ENCODE assay signal across 8 cellular contexts in the genomic region with DNA sequence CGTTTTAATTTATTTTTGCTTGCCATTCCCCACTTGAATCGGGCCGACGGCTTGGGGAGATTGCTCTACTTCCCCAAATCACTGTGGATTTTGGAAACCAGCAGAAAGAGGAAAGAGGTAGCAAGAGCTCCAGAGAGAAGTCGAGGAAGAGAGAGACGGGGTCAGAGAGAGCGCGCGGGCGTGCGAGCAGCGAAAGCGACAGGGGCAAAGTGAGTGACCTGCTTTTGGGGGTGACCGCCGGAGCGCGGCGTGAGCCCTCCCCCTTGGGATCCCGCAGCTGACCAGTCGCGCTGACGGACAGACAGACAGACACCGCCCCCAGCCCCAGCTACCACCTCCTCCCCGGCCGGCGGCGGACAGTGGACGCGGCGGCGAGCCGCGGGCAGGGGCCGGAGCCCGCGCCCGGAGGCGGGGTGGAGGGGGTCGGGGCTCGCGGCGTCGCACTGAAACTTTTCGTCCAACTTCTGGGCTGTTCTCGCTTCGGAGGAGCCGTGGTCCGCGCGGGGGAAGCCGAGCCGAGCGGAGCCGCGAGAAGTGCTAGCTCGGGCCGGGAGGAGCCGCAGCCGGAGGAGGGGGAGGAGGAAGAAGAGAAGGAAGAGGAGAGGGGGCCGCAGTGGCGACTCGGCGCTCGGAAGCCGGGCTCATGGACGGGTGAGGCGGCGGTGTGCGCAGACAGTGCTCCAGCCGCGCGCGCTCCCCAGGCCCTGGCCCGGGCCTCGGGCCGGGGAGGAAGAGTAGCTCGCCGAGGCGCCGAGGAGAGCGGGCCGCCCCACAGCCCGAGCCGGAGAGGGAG. TPM values are rescaled to one million over a fixed set of nuclear protein-coding genes. Genes with fewer than 3 reads are reported as not detected.
DNase-seq lines count a peak whose midpoint lies in the region; ATAC-seq lines count a peak whose summit lies in the region.

No MANE protein-coding gene starts in this region.

- peaks cover 56% of the 10 kb centered on the region for H3K79me2 ChIP-seq in ACC112 (ENCODE audit: control insufficient read depth, insufficient read depth, low read length, unreplicated experiment)

- H3K36me3 ChIP-seq in ACC112 (ENCODE audit: insufficient read depth, low read length) = peaks cover 10% of the 10 kb centered on the region; the same call in 1 of the 2 replicates

- peak overlapping the region; percentile 97 for H3K4me3 ChIP-seq in ACC112 (ENCODE audit: low read depth, low read length)

- DNase-seq in NCI-H510A treated with DMSO at 0.1 percent for 48 hours (lab: John Stamatoyannopoulos, UW) (peak; percentile 68), activated T-cell treated with anti-CD3 and anti-CD28 coated beads for 48 hours (ENCODE audit: low read depth) (peak; percentile 45), mucosa of gallbladder (ENCODE audit: low spot score) (peak; percentile 50)

- peaks cover 35% of the 10 kb centered on the region for H3K4me1 ChIP-seq in ACC112 (ENCODE audit: control insufficient read depth, insufficient read depth, low read length, unreplicated experiment)

- no peak overlapping the region for H2AFZ ChIP-seq in ACC112 (ENCODE audit: low read length, unreplicated experiment)

- H3K27ac ChIP-seq in ACC112 (ENCODE audit: low read depth, low read length) (peak overlapping the region; percentile 84), temporal lobe (ENCODE audit: low read depth, low read length) (peak overlapping the region; percentile 27)

- H3K27me3 ChIP-seq in ACC112 (ENCODE audit: insufficient read depth, low read length) = no peaks in the 10 kb centered on the region

- ATAC-seq in GM18870 (IDR thresholded peaks at IDR 0.05; ENCODE audit: unreplicated experiment) = peak; percentile 4
- peak; percentile 4 for ATAC-seq in esophagus mucosa
- ATAC-seq in HG03520 (IDR thresholded peaks at IDR 0.05; ENCODE audit: unreplicated experiment) = no peak

RNA-seq across cellular contexts. Expression of a gene that starts 0.6 kb away (rescaled TPM):
- 129 TPM for total RNA-seq in esophagus mucosa
- total RNA-seq in mucosa of gallbladder = 420 TPM
- 27.3 TPM for total RNA-seq in temporal lobe
